ENCODE assay signal across 8 cellular contexts in genomic region chrX:7926914-7927258, GRCh38. TPM values are rescaled to one million over a fixed set of nuclear protein-coding genes. Genes with fewer than 3 reads are reported as not detected.
DNase-seq lines count a peak whose midpoint lies in the region; ATAC-seq, FAIRE-seq and TF ChIP-seq lines count a peak whose summit lies in the region.

No MANE protein-coding gene starts in this region.

- peak overlapping the region; percentile 84 for H3K27ac ChIP-seq in GM12878 (ENCODE audit: control insufficient read depth, insufficient read depth)
- H3K27ac ChIP-seq in lung (ENCODE audit: low read depth in 1 of 2, low read length in 1 of 2), result peak overlapping the region; percentile 90 to 93
- H3K27ac ChIP-seq in aorta (ENCODE audit: low read depth in 1 of 2, low read length in 2 of 2), result no peak overlapping the region

- POLR2A ChIA-PET in BJ (lab: Charles Lee) (no interaction called here), GM12878 (lab: Charles Lee) (no interaction called here)

- H4K20me1 ChIP-seq in GM12878 (ENCODE audit: control insufficient read depth, insufficient read depth), result no peaks in the 10 kb centered on the region

- TF ChIP-seq CTCF in BJ (IDR thresholded peaks at IDR 0.05; ENCODE audit: insufficient read depth, low read depth, low read length), result no peak
- no peak for TF ChIP-seq CTCF in GM12878 (IDR thresholded peaks at IDR 0.05 in 2 of 3, conservative IDR thresholded peaks at IDR 0.05 in 1 of 3; ENCODE audit: control insufficient read depth in 2 of 3, extremely low read depth in 1 of 3, insufficient read depth in 1 of 3, low read depth in 3 of 3, low read length in 3 of 3)
- TF ChIP-seq CTCF in lung (IDR thresholded peaks at IDR 0.05; ENCODE audit: control extremely low read depth, extremely low read depth), result no peak

- RAD21 ChIA-PET in GM12878 (lab: Charles Lee; ENCODE audit: unreplicated experiment), result no interaction called here

- WGBS in GM12878 (ENCODE audit: insufficient coverage, insufficient replicate concordance, low lambda C conversion rate, missing lambda C conversion rate), result 1% methylated on average over 20 of the region's 20 CpGs
- WGBS in lung, 2 donors, result 12 to 19% methylated on average over 18 to 20 of the region's 20 CpGs
- WGBS in aorta, 2 donors, result 11 to 12% methylated on average over 19 to 20 of the region's 20 CpGs

- no peak for TF ChIP-seq RAD21 in GM12878 (IDR thresholded peaks at IDR 0.05; ENCODE audit: insufficient read depth, low read depth, low read length)

- H3K9ac ChIP-seq in GM12878 (ENCODE audit: control insufficient read depth, insufficient read depth, low read length), result peak overlapping the region; percentile 65

- no peak for TF ChIP-seq POLR2A in GM12878 (IDR thresholded peaks at IDR 0.05; ENCODE audit: low read depth, low read length)

- in situ Hi-C loops in GM12878 (cut with MboI), result loop anchor here (5.0 to 25.0 kb wide), 3 partner anchors 795 to 1905 kb away; no protein-coding TSS in a partner anchor

- H3K4me3 ChIP-seq in BJ (ENCODE audit: low read depth, low read length) (peak overlapping the region; percentile 67), GM12878 (peak overlapping the region; percentile 67), lung (peak overlapping the region; percentile 68), aorta (ENCODE audit: low read length in 2 of 2) (peak overlapping the region in 1 of 2 donors; percentile 63)

- peaks cover 7% of the 10 kb centered on the region for H3K4me1 ChIP-seq in GM12878 (ENCODE audit: control insufficient read depth, insufficient read depth, low read length)
- H3K4me1 ChIP-seq in lung (ENCODE audit: control insufficient read depth in 2 of 2, insufficient read depth in 2 of 2, low read length in 2 of 2), result peaks cover 0 to 4% of the 10 kb centered on the region in 2 donors
- no peaks in the 10 kb centered on the region for H3K4me1 ChIP-seq in aorta (ENCODE audit: control insufficient read depth in 1 of 2, insufficient read depth in 2 of 2, low read length in 2 of 2)

- peak overlapping the region; percentile 85 for H3K4me2 ChIP-seq in GM12878 (ENCODE audit: control insufficient read depth, insufficient read depth)

- 0 out of 2 replicates have a peak, but pooled peaks cover 2% of the 10 kb centered on the region for H3K79me2 ChIP-seq in GM12878 (ENCODE audit: control insufficient read depth, insufficient read depth, low read length)

- no TSS peak for BruUV-seq in GM12878 (replicated peaks; lab: Mats Ljungman, UMichigan)

- CTCF ChIA-PET in BJ (lab: Yijun Ruan, JAX) (no interaction called here), GM12878 (lab: Yijun Ruan, JAX) (no interaction called here)

- no peaks in the 10 kb centered on the region for H3K27me3 ChIP-seq in BJ (ENCODE audit: control insufficient read depth, insufficient read depth, low read length)
- no peaks in the 10 kb centered on the region for H3K27me3 ChIP-seq in GM12878 (replicated peaks in 1 of 2; ENCODE audit: control insufficient read depth in 2 of 2, insufficient read depth in 2 of 2, low read length in 1 of 2)
- no peaks in the 10 kb centered on the region for H3K27me3 ChIP-seq in lung (ENCODE audit: control insufficient read depth, insufficient read depth)
- no peaks in the 10 kb centered on the region for H3K27me3 ChIP-seq in aorta (ENCODE audit: control insufficient read depth in 1 of 2, insufficient read depth in 2 of 2, low read length in 1 of 2)

- no peak for DNase-seq in BJ (ENCODE audit: low read depth)
- no peak for DNase-seq in GM12878 (ENCODE audit: low read depth, low spot score)
- no peak for DNase-seq in lung (ENCODE audit: low spot score)
- no peak for DNase-seq in aorta
- no peak for DNase-seq in putamen (ENCODE audit: low spot score)

- peak; percentile 7 to 46; a peak in 1 of 4 replicates for TF ChIP-seq EP300 in GM12878 (IDR thresholded peaks at IDR 0.05; ENCODE audit: borderline replicate concordance in 1 of 2, control insufficient read depth in 1 of 2, low read depth in 2 of 2, low read length in 2 of 2)

- peak overlapping the region; percentile 73 for H2AFZ ChIP-seq in GM12878 (ENCODE audit: control insufficient read depth, low read depth, low read length)

- no peaks in the 10 kb centered on the region for H3K9me3 ChIP-seq in GM12878 (replicated peaks; ENCODE audit: control insufficient read depth, insufficient read depth, low read length)
- no peaks in the 10 kb centered on the region for H3K9me3 ChIP-seq in lung (ENCODE audit: control insufficient read depth in 2 of 2, insufficient read depth in 1 of 2, low read length in 1 of 2)
- H3K9me3 ChIP-seq in aorta (ENCODE audit: control insufficient read depth, low read length), result no peaks in the 10 kb centered on the region

- SMC1A ChIA-PET in GM12878 (lab: Charles Lee; ENCODE audit: uncharacterized antibody, unreplicated experiment), result no interaction called here

- FAIRE-seq in GM12878 (lab: Jason Lieb, UNC), result no peak

- intact Hi-C loops in GM12878 (cut with micrococcal nuclease; ENCODE audit: unreplicated experiment) (loop anchor here (2.0 to 10.0 kb wide), 6 partner anchors 60 to 1906 kb away; partner anchors contain the start of genes PUDP and STS), aorta (cut with DNase I) (no loop called here)

- H3K36me3 ChIP-seq in BJ (ENCODE audit: control insufficient read depth, insufficient read depth, low read length) (no peaks in the 10 kb centered on the region), GM12878 (ENCODE audit: control insufficient read depth in 2 of 2, insufficient read depth in 2 of 2, low read length in 1 of 2) (no peaks in the 10 kb centered on the region), lung (ENCODE audit: control insufficient read depth in 2 of 2, insufficient read depth in 2 of 2, low read length in 2 of 2) (peaks cover 0 to 2% of the 10 kb centered on the region in 2 donors), aorta (ENCODE audit: control insufficient read depth in 1 of 2, insufficient read depth in 2 of 2, low read length in 1 of 2) (no peaks in the 10 kb centered on the region)

- ATAC-seq in HG02870 (IDR thresholded peaks at IDR 0.05; ENCODE audit: unreplicated experiment) (peak; percentile 49), GM12878 (peak; percentile 79), lung (ENCODE audit: insufficient read depth, low FRiP score) (peak; percentile 46), aorta (ENCODE audit: low FRiP score) (peak; percentile 57), GM19395 (IDR thresholded peaks at IDR 0.05; ENCODE audit: unreplicated experiment) (no peak), HG03521 (IDR thresholded peaks at IDR 0.05; ENCODE audit: unreplicated experiment) (no peak)

TF ChIP-seq in GM12878, 131 proteins besides CTCF, POLR2A, EP300 and RAD21 (continues in another document):
- TF ChIP-seq EGR1 (IDR thresholded peaks at IDR 0.05; ENCODE audit: borderline replicate concordance in 1 of 2, low read depth in 2 of 2, low read length in 2 of 2) (0 out of 3 replicates have a peak, but pooled peaks of 1 of the 2 experiments have one; percentile 23), MEF2A (IDR thresholded peaks at IDR 0.05; ENCODE audit: insufficient read depth, low read depth, low read length) (no peak), IKZF1 (conservative IDR thresholded peaks at IDR 0.05) (peak; percentile 71), MTA2 (IDR thresholded peaks at IDR 0.05; ENCODE audit: low read depth) (no peak), NFIC (IDR thresholded peaks at IDR 0.05; ENCODE audit: low read depth, low read length) (no peak; the same call in 1 of the 2 replicates), E2F8 (IDR thresholded peaks at IDR 0.05; ENCODE audit: low read depth, partially characterized antibody) (no peak)

RNA-seq across cellular contexts. Expression of gene PNPLA4, which starts 0.3 kb away (rescaled TPM):
- 20.1 and 26.0 TPM in 2 replicates for polyA plus RNA-seq in BJ (2011; rRNA removed)
- 8.4 and 9.0 TPM in 2 replicates for polyA minus RNA-seq in BJ (2011; rRNA and poly(A)+ RNA removed)
- total RNA-seq in GM12878 (2013; cell fraction: nucleolus; rRNA removed), result 5.4 and 5.8 TPM in 2 replicates
- 24.0 and 34.6 TPM in 2 replicates for total RNA-seq in GM12878 (2014; rRNA removed)
- total RNA-seq in GM12878 (2014; rRNA removed; fragmentation: Illumina TruSeq; extraction: Trizol), result 16.9 and 20.2 TPM in 2 replicates
- total RNA-seq in GM12878 (2021), result 21.1 and 24.0 TPM in 2 replicates
- polyA plus RNA-seq in GM12878 (2011; ENCODE audit: low read depth), result 11.5 TPM
- 14.9 and 18.0 TPM in 2 replicates for polyA plus RNA-seq in GM12878 (2011; rRNA removed)
- 23.6 and 32.1 TPM in 2 replicates for polyA plus RNA-seq in GM12878 (2011; cell fraction: cytosol; rRNA removed)
- polyA plus RNA-seq in GM12878 (2011; cell fraction: nucleus; rRNA removed), result 12.9 and 13.8 TPM in 2 replicates
- polyA plus RNA-seq in GM12878 (2012), result 16.3 and 16.7 TPM in 2 replicates
- polyA plus RNA-seq in GM12878 (2014; fragmentation: Illumina TruSeq; extraction: Trizol), result 35.0 and 38.5 TPM in 2 replicates
- polyA plus RNA-seq in GM12878 (2014; fragmentation: Nextera tagmentation; extraction: Ambion mirVana), result 10 to 100 TPM; 35.0 to 53.0 TPM
- polyA plus RNA-seq in GM12878 (2014; rRNA removed), result 22.8 and 32.2 TPM in 2 replicates
- 10 to 100 TPM; 42.1 to 51.4 TPM for polyA plus RNA-seq in GM12878 (2016; fragmentation: Nextera tagmentation; extraction: Ambion mirVana)
- polyA minus RNA-seq in GM12878 (2011; rRNA and poly(A)+ RNA removed), result 13.2 and 16.8 TPM in 2 replicates
- 3.9 and 8.6 TPM in 2 replicates for polyA minus RNA-seq in GM12878 (2011; cell fraction: cytosol; rRNA and poly(A)+ RNA removed)
- polyA minus RNA-seq in GM12878 (2011; cell fraction: nucleus; rRNA and poly(A)+ RNA removed), result 1.6 and 3.1 TPM in 2 replicates
- total RNA-seq in lung, result 10 to 100 TPM; 13.5 to 22.8 TPM
- polyA plus RNA-seq in lung, result 10 to 100 TPM; 11.1 to 13.2 TPM
- 1 to 10 TPM; 7.3 to 9.5 TPM for total RNA-seq in aorta
- 1 to 10 TPM; 6.4 to 8.8 TPM for polyA plus RNA-seq in aorta

Comparison
In these comparisons a context has a peak if more than half of its experiments do, and no peak if none do; other contexts are left out.
1. ATAC-seq: peak in HG02870 (single experiment), GM12878 (single experiment), lung (single experiment) and aorta (single experiment); none in GM19395 (single experiment) and HG03521 (single experiment).
2. H3K27ac ChIP-seq: peak in GM12878 (single experiment) and lung (2 of 2); none in aorta (0 of 2).